28 cellular contexts compared by ENCODE assay signal in the genomic region with DNA sequence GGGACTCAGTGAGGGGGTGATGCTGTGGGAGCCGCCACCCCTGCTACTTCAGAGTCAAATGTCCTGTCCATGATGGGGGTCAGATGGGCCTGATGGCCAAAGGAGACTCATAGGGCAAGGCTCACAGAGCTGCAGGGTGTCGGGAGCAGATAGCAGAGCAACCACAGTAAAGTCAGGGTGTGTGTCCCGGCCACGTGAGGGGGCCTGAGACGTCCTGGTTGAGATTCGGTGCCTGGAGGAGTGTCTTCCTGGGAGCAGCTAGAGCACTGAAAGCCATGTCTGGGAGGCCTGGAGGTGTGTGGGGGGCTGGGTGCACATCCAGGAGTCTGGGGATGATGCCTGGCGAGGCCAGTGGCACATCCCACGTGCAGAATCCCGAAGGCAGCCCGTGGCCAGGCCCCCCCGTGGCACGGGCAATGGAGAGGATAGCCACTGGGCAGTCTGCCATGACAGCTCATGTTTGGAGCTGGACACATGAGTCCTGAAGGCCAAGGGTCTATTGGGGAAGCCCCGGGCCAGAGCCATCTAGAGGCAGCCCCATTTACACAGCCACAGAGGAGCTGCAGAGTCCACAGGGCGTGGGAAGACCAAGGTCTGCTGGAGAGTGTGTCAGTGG.
"Had no signal": no experiment of that assay in that cellular context is flagged by ENCODE, and none has a peak within 500 bp of the region (broad histone marks: within the 10 kb centered on the region; RNA-seq: fewer than 3 reads in every experiment).

No MANE protein-coding gene starts in this region.

- H3K27me3 Mint-ChIP-seq: activated naive CD8-positive, alpha-beta T cell had no signal

- H3K4me1 ChIP-seq: ascending aorta, tibial nerve had no signal

- H3K9me3 ChIP-seq: ascending aorta, suprapubic skin had no signal

- H3K4me3 Mint-ChIP-seq: activated naive CD8-positive, alpha-beta T cell; activated T-cell treated with anti-CD3 and anti-CD28 coated beads, Interleukin-2, amount 50 U/mL, for 72 hours; brain; immature natural killer cell; naive thymus-derived CD4-positive, alpha-beta T cell; stimulated activated naive B cell treated with anti-CD40 and anti-IgM and Interleukin-4, amounts not matched to agents 10 μg/mL and 1 μg/mL and 100 μg/mL, for 72 hours; T-helper 1 cell treated with Interleukin-12 subunit alpha and Interleukin-12 subunit beta and Interleukin-4 antibody, amounts not matched to agents 30 μg/mL and 1 μg/mL, for 36 hours had no signal

- H3K27me3 ChIP-seq: ascending aorta, cardiac muscle cell, tibial nerve had no signal

- H3K27ac ChIP-seq: ascending aorta, cardiac muscle cell, coronary artery, dorsolateral prefrontal cortex, suprapubic skin, VCaP had no signal

- ATAC-seq: activated T-cell treated with anti-CD3 and anti-CD28 coated beads, Interleukin-2, amount 50 U/mL, for 72 hours; left colon; stimulated activated naive B cell treated with anti-CD40 and anti-IgM and Interleukin-4, amounts not matched to agents 10 μg/mL and 1 μg/mL and 100 μg/mL, for 72 hours had no signal

- DNase-seq: activated CD4-positive, alpha-beta T cell treated with anti-CD3 and anti-CD28 coated beads for 4 hours; activated CD4-positive, alpha-beta T cell treated with anti-CD3 and anti-CD28 coated beads, Interleukin-2, amount 50 U/mL, for 4 hours; activated naive CD4-positive, alpha-beta T cell; activated T-cell treated with anti-CD3 and anti-CD28 coated beads for 4 hours; activated T-cell treated with anti-CD3 and anti-CD28 coated beads, Interleukin-2, amount 50 U/mL, for 72 hours; cerebellar nuclear complex; dorsolateral prefrontal cortex; effector memory CD4-positive, alpha-beta T cell; immature natural killer cell; left colon; midbrain; naive thymus-derived CD4-positive, alpha-beta T cell; retina; small intestine; stimulated activated CD4-positive, alpha-beta T cell treated with anti-CD3 and anti-CD28 coated beads, Interleukin-1b, Interleukin-23, amount 100 ng/mL, for 48 hours; stimulated activated naive B cell treated with anti-CD40 and anti-IgM and Interleukin-4, amounts not matched to agents 10 μg/mL and 1 μg/mL and 100 μg/mL, for 72 hours; stomach; T-helper 9 cell had no signal

- H3K27ac Mint-ChIP-seq: activated naive CD8-positive, alpha-beta T cell; activated T-cell treated with anti-CD3 and anti-CD28 coated beads, Interleukin-2, amount 50 U/mL, for 72 hours; immature natural killer cell; progenitor cell of endocrine pancreas; stimulated activated naive B cell treated with anti-CD40 and anti-IgM and Interleukin-4, amounts not matched to agents 10 μg/mL and 1 μg/mL and 100 μg/mL, for 72 hours; T-helper 1 cell treated with Interleukin-12 subunit alpha and Interleukin-12 subunit beta and Interleukin-4 antibody, amounts not matched to agents 30 μg/mL and 1 μg/mL, for 36 hours had no signal

- H3K4me1 Mint-ChIP-seq: immature natural killer cell; naive thymus-derived CD4-positive, alpha-beta T cell; stimulated activated naive B cell treated with anti-CD40 and anti-IgM and Interleukin-4, amounts not matched to agents 10 μg/mL and 1 μg/mL and 100 μg/mL, for 72 hours had no signal

- H3K36me3 ChIP-seq: ascending aorta, cardiac muscle cell, stomach, suprapubic skin, tibial nerve had no signal

- H3K36me3 Mint-ChIP-seq: brain had no signal

- H3K4me3 ChIP-seq: ascending aorta, cardiac muscle cell, coronary artery, dorsolateral prefrontal cortex, stomach, suprapubic skin, tibial nerve had no signal
